ENCODE assay signal across 20 cellular contexts in the genomic region with DNA sequence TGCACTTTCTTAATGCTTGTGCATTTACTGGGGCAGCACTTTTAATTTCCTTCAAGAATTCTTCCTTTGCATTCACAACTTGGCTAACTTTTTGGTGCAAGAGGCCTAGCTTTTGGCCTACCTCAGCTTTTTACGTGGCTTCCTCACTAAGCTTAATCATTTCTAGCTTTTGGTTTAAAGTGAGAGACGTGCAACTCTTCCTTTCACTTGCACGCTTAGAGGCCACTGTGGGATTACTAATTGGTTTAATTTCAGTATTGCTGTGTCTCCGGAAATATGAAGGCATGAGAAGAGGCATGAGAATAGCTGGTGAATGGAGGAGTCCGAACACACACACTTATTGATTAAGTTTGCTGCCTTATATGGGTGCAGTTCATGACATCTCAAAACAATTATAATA.
"Had no signal": no experiment of that assay in that cellular context is flagged by ENCODE, and none has a peak within 500 bp of the region (broad histone marks: within the 10 kb centered on the region; RNA-seq: fewer than 3 reads in every experiment).

No MANE protein-coding gene starts in this region.

- H3K36me3 Mint-ChIP-seq: naive B cell; stimulated activated memory B cell treated with anti-CD40 and anti-IgM and Interleukin-4, amounts not matched to agents 10 μg/mL and 1 μg/mL and 100 μg/mL, for 72 hours had no signal

- H3K4me3 Mint-ChIP-seq: naive B cell; stimulated activated memory B cell treated with anti-CD40 and anti-IgM and Interleukin-4, amounts not matched to agents 10 μg/mL and 1 μg/mL and 100 μg/mL, for 72 hours; stimulated activated naive CD8-positive, alpha-beta T cell treated with anti-CD3 and anti-CD28 coated beads, Interleukin-15, Interleukin-2, amounts not matched to agents 100 ng/mL and 50 ng/mL, for 24 hours had no signal

- H3K9me3 Mint-ChIP-seq: stimulated activated naive CD8-positive, alpha-beta T cell treated with anti-CD3 and anti-CD28 coated beads, Interleukin-15, Interleukin-2, amounts not matched to agents 100 ng/mL and 50 ng/mL, for 24 hours had no signal

- H3K4me1 ChIP-seq: colonic mucosa, psoas muscle, right lobe of liver, testis, tibial nerve, upper lobe of right lung had no signal

- H3K4me1 Mint-ChIP-seq: naive B cell; stimulated activated memory B cell treated with anti-CD40 and anti-IgM and Interleukin-4, amounts not matched to agents 10 μg/mL and 1 μg/mL and 100 μg/mL, for 72 hours had no signal

- H3K27ac Mint-ChIP-seq: naive B cell; stimulated activated memory B cell treated with anti-CD40 and anti-IgM and Interleukin-4, amounts not matched to agents 10 μg/mL and 1 μg/mL and 100 μg/mL, for 72 hours; stimulated activated naive CD8-positive, alpha-beta T cell treated with anti-CD3 and anti-CD28 coated beads, Interleukin-15, Interleukin-2, amounts not matched to agents 100 ng/mL and 50 ng/mL, for 24 hours had no signal

- H3K27me3 ChIP-seq: colonic mucosa, foreskin keratinocyte, hepatocyte, neutrophil, right lobe of liver, testis, tibial nerve, upper lobe of right lung had no signal

- ATAC-seq: foreskin keratinocyte; left colon; psoas muscle; right lobe of liver; stimulated activated memory B cell treated with anti-CD40 and anti-IgM and Interleukin-4, amounts not matched to agents 10 μg/mL and 1 μg/mL and 100 μg/mL, for 72 hours; upper lobe of right lung had no signal

- H3K27me3 Mint-ChIP-seq: stimulated activated memory B cell treated with anti-CD40 and anti-IgM and Interleukin-4, amounts not matched to agents 10 μg/mL and 1 μg/mL and 100 μg/mL, for 72 hours; stimulated activated naive CD8-positive, alpha-beta T cell treated with anti-CD3 and anti-CD28 coated beads, Interleukin-15, Interleukin-2, amounts not matched to agents 100 ng/mL and 50 ng/mL, for 24 hours had no signal

- H3K4me3 ChIP-seq: colonic mucosa, hepatocyte, psoas muscle, right lobe of liver, testis, tibial nerve, upper lobe of right lung had no signal

- H3K9me3 ChIP-seq: colonic mucosa, neutrophil, right lobe of liver, testis, upper lobe of right lung had no signal

- H3K36me3 ChIP-seq: colonic mucosa, neutrophil, right lobe of liver, tibial nerve, upper lobe of right lung had no signal

- DNase-seq: colonic mucosa; dermis blood vessel endothelial cell; erythroblast; foreskin keratinocyte; head of caudate nucleus; left colon; mesendoderm; naive B cell; psoas muscle; retina; right lobe of liver; stimulated activated CD4-positive, alpha-beta T cell treated with anti-CD3 and anti-CD28 coated beads, Interleukin-4, amount 100 ng/mL, for 1 hour; stimulated activated CD8-positive, alpha-beta memory T cell treated with anti-CD3 and anti-CD28 coated beads, Interleukin-4, amount 100 ng/mL, for 48 hours; testis; upper lobe of right lung had no signal

- H3K27ac ChIP-seq: colonic mucosa, foreskin keratinocyte, hepatocyte, neutrophil, psoas muscle, right lobe of liver, testis, tibial nerve, upper lobe of right lung had no signal
